12 cellular contexts compared by ENCODE assay signal in genomic region chr19:29677001-29677781, GRCh38. TPM values are rescaled to one million over a fixed set of nuclear protein-coding genes. Genes with fewer than 3 reads are reported as not detected.
DNase-seq lines count a peak whose midpoint lies in the region; ATAC-seq and TF ChIP-seq lines count a peak whose summit lies in the region.
"Had no signal": no experiment of that assay in that cellular context is flagged by ENCODE, and none has a peak within 500 bp of the region (broad histone marks: within the 10 kb centered on the region; RNA-seq: fewer than 3 reads in every experiment).

No MANE protein-coding gene starts in this region.

- H3K36me3 Mint-ChIP-seq in activated T-cell treated with anti-CD3 and anti-CD28 coated beads, Interleukin-2, amount 50 U/mL, for 24 hours (ENCODE audit: low read depth) = peaks cover 59% of the 10 kb centered on the region
- H3K36me3 Mint-ChIP-seq in activated CD4-positive, alpha-beta memory T cell treated with anti-CD3 and anti-CD28 coated beads, Interleukin-2, amount 10 ng/mL, durations not matched to agents 7 days and 5 days (ENCODE audit: low read depth) = peaks cover 56% of the 10 kb centered on the region

- peaks cover 90% of the 10 kb centered on the region for H3K4me1 Mint-ChIP-seq in activated T-cell treated with anti-CD3 and anti-CD28 coated beads, Interleukin-2, amount 50 U/mL, for 24 hours (ENCODE audit: low read depth)
- H3K4me1 Mint-ChIP-seq in activated CD4-positive, alpha-beta memory T cell treated with anti-CD3 and anti-CD28 coated beads, Interleukin-2, amount 10 ng/mL, durations not matched to agents 7 days and 5 days = peaks cover 77% of the 10 kb centered on the region

- H3K27me3 ChIP-seq in left lung = no peaks in the 10 kb centered on the region
- H3K27me3 ChIP-seq: body of pancreas had no signal

- intact Hi-C loops in left lung (cut with DNase I) = no loop called here

- H3K36me3 ChIP-seq in left lung = peaks cover 0 to 37% of the 10 kb centered on the region in 2 donors

- CTCF ChIA-PET in activated CD4-positive, alpha-beta memory T cell treated with anti-CD3 and anti-CD28 coated beads, Interleukin-2, amount 10 ng/mL, durations not matched to agents 7 days and 5 days (lab: Charles Lee) = interaction anchor here (0.6 to 5.8 kb wide), 4 partner anchors 10 to 69 kb away, joined by 3 to 28 read pairs (median 4); no protein-coding TSS in a partner anchor

- POLR2A ChIA-PET in activated CD4-positive, alpha-beta memory T cell treated with anti-CD3 and anti-CD28 coated beads, Interleukin-2, amount 10 ng/mL, durations not matched to agents 7 days and 5 days (lab: Charles Lee) = interaction anchor here (1.4 to 9.0 kb wide), 5 partner anchors 10 to 71 kb away, joined by 4 to 80 read pairs (median 11); partner anchors contain the start of genes C19orf12, PLEKHF1 and POP4

- no peak overlapping the region for H3K4me3 ChIP-seq in left lung
- H3K4me3 ChIP-seq: body of pancreas had no signal

- no peak for TF ChIP-seq CTCF in left lung (IDR thresholded peaks at IDR 0.05)

- ATAC-seq in left lung = peak; percentile 7

- H3K27me3 Mint-ChIP-seq in activated T-cell treated with anti-CD3 and anti-CD28 coated beads, Interleukin-2, amount 50 U/mL, for 24 hours = no peaks in the 10 kb centered on the region
- H3K27me3 Mint-ChIP-seq in activated CD4-positive, alpha-beta memory T cell treated with anti-CD3 and anti-CD28 coated beads, Interleukin-2, amount 10 ng/mL, durations not matched to agents 7 days and 5 days = no peaks in the 10 kb centered on the region

- H3K9me3 ChIP-seq in left lung = no peaks in the 10 kb centered on the region
- H3K9me3 ChIP-seq: body of pancreas had no signal

- H3K27ac Mint-ChIP-seq in activated T-cell treated with anti-CD3 and anti-CD28 coated beads, Interleukin-2, amount 50 U/mL, for 24 hours = peak overlapping the region; percentile 86
- peak overlapping the region; percentile 75 for H3K27ac Mint-ChIP-seq in activated CD4-positive, alpha-beta memory T cell treated with anti-CD3 and anti-CD28 coated beads, Interleukin-2, amount 10 ng/mL, durations not matched to agents 7 days and 5 days

- peak overlapping the region; percentile 7 to 23 for H3K27ac ChIP-seq in left lung
- peak overlapping the region; percentile 97 for H3K27ac ChIP-seq in temporal lobe (ENCODE audit: low read depth, low read length)

- peak; percentile 55 for DNase-seq in activated T-cell treated with anti-CD3 and anti-CD28 coated beads, Interleukin-2, amount 50 U/mL, for 24 hours
- no peak for DNase-seq in activated T-cell treated with anti-CD3 and anti-CD28 coated beads, Interleukin-2, amount 50 U/mL, for 48 hours
- DNase-seq in activated CD4-positive, alpha-beta memory T cell treated with anti-CD3 and anti-CD28 coated beads, Interleukin-2, amount 10 ng/mL, durations not matched to agents 7 days and 5 days = no peak
- DNase-seq in left lung = peak in 1 of 2 donors; percentile 48
- no peak for DNase-seq in H4 (ENCODE audit: low spot score)
- no peak for DNase-seq in NCI-H1417 treated with DMSO at 0.1 percent for 48 hours (lab: John Stamatoyannopoulos, UW)
- no peak for DNase-seq in ecto neural progenitor cell (ENCODE audit: low spot score)
- DNase-seq: activated CD4-positive, alpha-beta T cell treated with anti-CD3 and anti-CD28 coated beads for 4 hours; body of pancreas; GF-D8; NCI-H2107 had no signal

- H3K4me3 Mint-ChIP-seq in activated T-cell treated with anti-CD3 and anti-CD28 coated beads, Interleukin-2, amount 50 U/mL, for 24 hours = peak overlapping the region; percentile 8
- H3K4me3 Mint-ChIP-seq in activated CD4-positive, alpha-beta memory T cell treated with anti-CD3 and anti-CD28 coated beads, Interleukin-2, amount 10 ng/mL, durations not matched to agents 7 days and 5 days = no peak overlapping the region

- peaks cover 26 to 76% of the 10 kb centered on the region in 2 donors for H3K4me1 ChIP-seq in left lung

- no peaks in the 10 kb centered on the region for H3K9me3 Mint-ChIP-seq in activated T-cell treated with anti-CD3 and anti-CD28 coated beads, Interleukin-2, amount 50 U/mL, for 24 hours
- no peaks in the 10 kb centered on the region for H3K9me3 Mint-ChIP-seq in activated CD4-positive, alpha-beta memory T cell treated with anti-CD3 and anti-CD28 coated beads, Interleukin-2, amount 10 ng/mL, durations not matched to agents 7 days and 5 days

RNA-seq across cellular contexts. Expression of gene PLEKHF1, which starts 11.9 kb away (rescaled TPM):
- total RNA-seq in activated CD4-positive, alpha-beta memory T cell treated with anti-CD3 and anti-CD28 coated beads, Interleukin-2, amount 10 ng/mL, durations not matched to agents 7 days and 5 days = 10 to 100 TPM; 53.1 to 53.9 TPM
- total RNA-seq in left lung = 1 to 10 TPM; 6.1 to 8.5 TPM
- 0.49 TPM for total RNA-seq in temporal lobe
- total RNA-seq in H4 (2014; rRNA removed; shearing (Covaris generic)) = 9.2 and 9.9 TPM in 2 replicates

RNA-seq across cellular contexts. Expression of gene C19orf12, which starts 37.9 kb away (rescaled TPM):
- total RNA-seq in activated CD4-positive, alpha-beta memory T cell treated with anti-CD3 and anti-CD28 coated beads, Interleukin-2, amount 10 ng/mL, durations not matched to agents 7 days and 5 days = 10 to 100 TPM; 39.2 to 40.7 TPM
- total RNA-seq in left lung (10 to 100 TPM; 20.3 to 22.7 TPM), temporal lobe (35.9 TPM)
- total RNA-seq in H4 (2014; rRNA removed; shearing (Covaris generic)) = 28.4 and 31.7 TPM in 2 replicates
